Comparison of ENCODE assay signal across 1 cellular context in genomic region chr4:1760521-1761001, GRCh38.
TF ChIP-seq lines count a peak whose summit lies in the region.

No MANE protein-coding gene starts in this region.

TF ChIP-seq in HepG2, 621 proteins besides CTCF, POLR2A, EP300 and RAD21:
- TF ChIP-seq TBP (CRISPR knock-in tag; IDR thresholded peaks at IDR 0.05) (no peak), ZFP41 (CRISPR knock-in tag; IDR thresholded peaks at IDR 0.05; ENCODE audit: borderline replicate concordance) (no peak), HOXA7 (CRISPR knock-in tag; IDR thresholded peaks at IDR 0.05) (no peak), CAMTA2 (CRISPR knock-in tag; IDR thresholded peaks at IDR 0.05; ENCODE audit: borderline replicate concordance) (no peak), NFIB (CRISPR knock-in tag; IDR thresholded peaks at IDR 0.05; ENCODE audit: borderline replicate concordance) (no peak), ZMYM2 (CRISPR knock-in tag; IDR thresholded peaks at IDR 0.05) (no peak), NR2F6 (IDR thresholded peaks at IDR 0.05) (no peak), NR2F6 (CRISPR knock-in tag; IDR thresholded peaks at IDR 0.05) (no peak), ZNF567 (CRISPR knock-in tag; IDR thresholded peaks at IDR 0.05; ENCODE audit: borderline replicate concordance) (no peak), KLF9 (CRISPR knock-in tag; IDR thresholded peaks at IDR 0.05; ENCODE audit: low read depth) (no peak), ZNF598 (CRISPR knock-in tag; IDR thresholded peaks at IDR 0.05; ENCODE audit: borderline replicate concordance) (no peak), SCMH1 (CRISPR knock-in tag; IDR thresholded peaks at IDR 0.05; ENCODE audit: borderline replicate concordance) (no peak), FOXK1 (CRISPR knock-in tag; IDR thresholded peaks at IDR 0.05; ENCODE audit: borderline replicate concordance, low read depth) (no peak), POLR2AphosphoS5 (IDR thresholded peaks at IDR 0.05; ENCODE audit: low read depth, low read length) (no peak), ZNF766 (CRISPR knock-in tag; IDR thresholded peaks at IDR 0.05; ENCODE audit: borderline replicate concordance) (no peak), FOSL2 (CRISPR knock-in tag; IDR thresholded peaks at IDR 0.05) (no peak), HNRNPL (IDR thresholded peaks at IDR 0.05; ENCODE audit: low read depth, low read length) (0 out of 2 replicates have a peak, but pooled peaks have one; percentile 49), AGO2 (optimal IDR thresholded peaks at IDR 0.05; ENCODE audit: low read depth, low read length) (peak; percentile 27)
TF ChIP-seq in HepG2: peak in this region for 2.
